Comparison of ENCODE assay signal across 1 cellular context in genomic region chr5:139285651-139286392, GRCh38.
TF ChIP-seq lines count a peak whose summit lies in the region.

No MANE protein-coding gene starts in this region.

TF ChIP-seq in HCT116, 20 proteins besides CTCF, POLR2A, EP300 and RAD21 (continued from another document):
- TF ChIP-seq ZBTB33 (IDR thresholded peaks at IDR 0.05; ENCODE audit: extremely low read depth, insufficient replicate concordance, low read length): no peak
- no peak for TF ChIP-seq EGR1 (IDR thresholded peaks at IDR 0.05; ENCODE audit: low read depth)
- no peak for TF ChIP-seq EZH2phosphoT487 (IDR thresholded peaks at IDR 0.05; ENCODE audit: borderline replicate concordance)
TF ChIP-seq in HCT116: peak in this region for 0.
